8 cellular contexts compared by ENCODE assay signal in genomic region chr5:54243483-54244080, GRCh38.
DNase-seq lines count a peak whose midpoint lies in the region; ATAC-seq and TF ChIP-seq lines count a peak whose summit lies in the region.

No MANE protein-coding gene starts in this region.

- no peaks in the 10 kb centered on the region for H3K9me3 Mint-ChIP-seq in activated CD8-positive, alpha-beta T cell treated with anti-CD3 and anti-CD28 coated beads for 36 hours
- H3K9me3 Mint-ChIP-seq in activated T-helper 1 cell treated with anti-CD3 and anti-CD28 coated beads, Interleukin-12 subunit alpha, Interleukin-12 subunit beta, Interleukin-2, Interleukin-4 antibody, amounts not matched to agents 30 ng/mL and 10 ng/mL and 1 ng/mL, durations not matched to agents 14 hours and 24 hours and 36 hours, result no peaks in the 10 kb centered on the region

- peaks cover 3% of the 10 kb centered on the region for H3K36me3 Mint-ChIP-seq in activated CD8-positive, alpha-beta T cell treated with anti-CD3 and anti-CD28 coated beads for 36 hours (ENCODE audit: low read depth)
- H3K36me3 Mint-ChIP-seq in activated T-helper 1 cell treated with anti-CD3 and anti-CD28 coated beads, Interleukin-12 subunit alpha, Interleukin-12 subunit beta, Interleukin-2, Interleukin-4 antibody, amounts not matched to agents 30 ng/mL and 10 ng/mL and 1 ng/mL, durations not matched to agents 14 hours and 24 hours and 36 hours (ENCODE audit: low read depth), result peaks cover 1% of the 10 kb centered on the region

- CTCF ChIA-PET in activated CD8-positive, alpha-beta T cell treated with anti-CD3 and anti-CD28 coated beads for 36 hours (lab: Charles Lee), result interaction anchor here (0.5 to 2.3 kb wide), 44 partner anchors 9 to 624 kb away, joined by 3 to 45 read pairs (median 4); partner anchors contain the start of gene ARL15

- H3K4me3 Mint-ChIP-seq in activated CD8-positive, alpha-beta T cell treated with anti-CD3 and anti-CD28 coated beads for 36 hours, result no peak overlapping the region
- no peak overlapping the region for H3K4me3 Mint-ChIP-seq in activated T-helper 1 cell treated with anti-CD3 and anti-CD28 coated beads, Interleukin-12 subunit alpha, Interleukin-12 subunit beta, Interleukin-2, Interleukin-4 antibody, amounts not matched to agents 30 ng/mL and 10 ng/mL and 1 ng/mL, durations not matched to agents 14 hours and 24 hours and 36 hours

- TF ChIP-seq CTCF in activated CD8-positive, alpha-beta T cell treated with anti-CD3 and anti-CD28 coated beads for 36 hours (IDR thresholded peaks at IDR 0.05), result peak; percentile 76

- no peak overlapping the region for H3K27ac Mint-ChIP-seq in activated CD8-positive, alpha-beta T cell treated with anti-CD3 and anti-CD28 coated beads for 36 hours
- H3K27ac Mint-ChIP-seq in activated T-helper 1 cell treated with anti-CD3 and anti-CD28 coated beads, Interleukin-12 subunit alpha, Interleukin-12 subunit beta, Interleukin-2, Interleukin-4 antibody, amounts not matched to agents 30 ng/mL and 10 ng/mL and 1 ng/mL, durations not matched to agents 14 hours and 24 hours and 36 hours, result no peak overlapping the region

- H3K4me1 Mint-ChIP-seq in activated CD8-positive, alpha-beta T cell treated with anti-CD3 and anti-CD28 coated beads for 36 hours (ENCODE audit: low read depth), result peaks cover 8% of the 10 kb centered on the region
- H3K4me1 Mint-ChIP-seq in activated T-helper 1 cell treated with anti-CD3 and anti-CD28 coated beads, Interleukin-12 subunit alpha, Interleukin-12 subunit beta, Interleukin-2, Interleukin-4 antibody, amounts not matched to agents 30 ng/mL and 10 ng/mL and 1 ng/mL, durations not matched to agents 14 hours and 24 hours and 36 hours (ENCODE audit: low read depth), result no peaks in the 10 kb centered on the region

- ATAC-seq in GM21723 (IDR thresholded peaks at IDR 0.05; ENCODE audit: unreplicated experiment), result peak; percentile 72
- no peak for ATAC-seq in activated CD8-positive, alpha-beta T cell treated with anti-CD3 and anti-CD28 coated beads for 36 hours

- no peaks in the 10 kb centered on the region for H3K27me3 Mint-ChIP-seq in activated CD8-positive, alpha-beta T cell treated with anti-CD3 and anti-CD28 coated beads for 36 hours
- peaks cover 4% of the 10 kb centered on the region for H3K27me3 Mint-ChIP-seq in activated T-helper 1 cell treated with anti-CD3 and anti-CD28 coated beads, Interleukin-12 subunit alpha, Interleukin-12 subunit beta, Interleukin-2, Interleukin-4 antibody, amounts not matched to agents 30 ng/mL and 10 ng/mL and 1 ng/mL, durations not matched to agents 14 hours and 24 hours and 36 hours (ENCODE audit: insufficient read depth)

- POLR2A ChIA-PET in activated CD8-positive, alpha-beta T cell treated with anti-CD3 and anti-CD28 coated beads for 36 hours (lab: Charles Lee), result no interaction called here

- intact Hi-C loops in activated CD8-positive, alpha-beta T cell treated with anti-CD3 and anti-CD28 coated beads for 36 hours (cut with micrococcal nuclease), result loop anchor here (2.0 to 5.0 kb wide), 3 partner anchors 69 to 249 kb away; partner anchors contain the start of gene ARL15
- intact Hi-C loops in activated T-helper 1 cell treated with anti-CD3 and anti-CD28 coated beads, Interleukin-12 subunit alpha, Interleukin-12 subunit beta, Interleukin-2, Interleukin-4 antibody, amounts not matched to agents 30 ng/mL and 10 ng/mL and 1 ng/mL, durations not matched to agents 14 hours and 24 hours and 36 hours (cut with micrococcal nuclease), result loop anchor here (1.0 to 10.0 kb wide), 5 partner anchors 69 to 921 kb away; partner anchors contain the start of genes ARL15 and GPX8

- DNase-seq in NCI-H2029 treated with DMSO at 0.1 percent for 48 hours (lab: John Stamatoyannopoulos, UW), result peak; percentile 39
- DNase-seq in NCI-H2029 (lab: John Stamatoyannopoulos, UW), result no peak
- DNase-seq in NCI-H146 treated with DMSO at 0.1 percent for 48 hours (lab: John Stamatoyannopoulos, UW; ENCODE audit: unreplicated experiment), result peak; percentile 28
- peak; percentile 62 for DNase-seq in activated CD8-positive, alpha-beta T cell treated with anti-CD3 and anti-CD28 coated beads for 36 hours
- peak; percentile 35 for DNase-seq in iPS-NIHi11 (ENCODE audit: low spot score)
- DNase-seq in stimulated activated CD8-positive, alpha-beta memory T cell treated with anti-CD3 and anti-CD28 coated beads, Interleukin-4, amount 100 ng/mL, for 48 hours, result peak; percentile 31
- DNase-seq in activated T-helper 1 cell treated with anti-CD3 and anti-CD28 coated beads, Interleukin-12 subunit alpha, Interleukin-12 subunit beta, Interleukin-2, Interleukin-4 antibody, amounts not matched to agents 30 ng/mL and 10 ng/mL and 1 ng/mL, durations not matched to agents 14 hours and 24 hours and 36 hours (ENCODE audit: low spot score), result no peak

Comparison
In these comparisons a context has a peak if more than half of its experiments do, and no peak if none do; other contexts are left out.
1. DNase-seq: peak in NCI-H2029 treated with DMSO at 0.1 percent for 48 hours (single experiment), NCI-H146 treated with DMSO at 0.1 percent for 48 hours (single experiment), activated CD8-positive, alpha-beta T cell treated with anti-CD3 and anti-CD28 coated beads for 36 hours (single experiment), iPS-NIHi11 (single experiment) and stimulated activated CD8-positive, alpha-beta memory T cell treated with anti-CD3 and anti-CD28 coated beads, Interleukin-4, amount 100 ng/mL, for 48 hours (single experiment); none in NCI-H2029 (single experiment) and activated T-helper 1 cell treated with anti-CD3 and anti-CD28 coated beads, Interleukin-12 subunit alpha, Interleukin-12 subunit beta, Interleukin-2, Interleukin-4 antibody, amounts not matched to agents 30 ng/mL and 10 ng/mL and 1 ng/mL, durations not matched to agents 14 hours and 24 hours and 36 hours (single experiment).